Comparison of ENCODE assay signal across 1 cellular context in the genomic region with DNA sequence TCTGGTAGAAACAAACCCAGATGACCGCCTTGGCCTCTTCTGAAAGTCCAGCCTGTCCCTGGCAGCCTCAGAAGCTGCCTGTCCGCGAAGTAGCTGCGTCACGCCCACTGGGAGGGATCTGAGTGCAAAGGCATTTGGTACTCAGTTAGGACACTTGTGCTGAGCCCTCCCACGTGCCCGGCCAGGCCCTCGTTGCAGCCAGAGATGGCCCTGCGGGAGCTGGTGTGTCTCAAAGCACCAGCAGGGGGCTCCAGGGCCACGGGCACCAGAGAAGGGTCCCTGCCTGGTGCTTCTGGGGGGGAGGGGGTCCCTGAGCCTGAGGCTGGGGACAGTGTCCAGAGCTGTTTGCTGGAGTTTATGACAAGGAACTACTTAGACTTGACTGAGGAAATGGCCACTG.
A peak's percentile ranks its signal among the peaks of the same experiment; 100 is the strongest.
TF ChIP-seq lines count a peak whose summit lies in the region.

No MANE protein-coding gene starts in this region.

TF ChIP-seq in K562, 482 proteins besides CTCF, POLR2A, EP300 and RAD21 (continues in another document):
- TF ChIP-seq, protein P1, sequence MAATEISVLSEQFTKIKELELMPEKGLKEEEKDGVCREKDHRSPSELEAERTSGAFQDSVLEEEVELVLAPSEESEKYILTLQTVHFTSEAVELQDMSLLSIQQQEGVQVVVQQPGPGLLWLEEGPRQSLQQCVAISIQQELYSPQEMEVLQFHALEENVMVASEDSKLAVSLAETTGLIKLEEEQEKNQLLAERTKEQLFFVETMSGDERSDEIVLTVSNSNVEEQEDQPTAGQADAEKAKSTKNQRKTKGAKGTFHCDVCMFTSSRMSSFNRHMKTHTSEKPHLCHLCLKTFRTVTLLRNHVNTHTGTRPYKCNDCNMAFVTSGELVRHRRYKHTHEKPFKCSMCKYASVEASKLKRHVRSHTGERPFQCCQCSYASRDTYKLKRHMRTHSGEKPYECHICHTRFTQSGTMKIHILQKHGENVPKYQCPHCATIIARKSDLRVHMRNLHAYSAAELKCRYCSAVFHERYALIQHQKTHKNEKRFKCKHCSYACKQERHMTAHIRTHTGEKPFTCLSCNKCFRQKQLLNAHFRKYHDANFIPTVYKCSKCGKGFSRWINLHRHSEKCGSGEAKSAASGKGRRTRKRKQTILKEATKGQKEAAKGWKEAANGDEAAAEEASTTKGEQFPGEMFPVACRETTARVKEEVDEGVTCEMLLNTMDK (IDR thresholded peaks at IDR 0.05; ENCODE audit: borderline replicate concordance, insufficient read depth, low read depth, low read length, poor library complexity, severe bottlenecking), result peak; percentile 36
- TF ChIP-seq, protein P2, sequence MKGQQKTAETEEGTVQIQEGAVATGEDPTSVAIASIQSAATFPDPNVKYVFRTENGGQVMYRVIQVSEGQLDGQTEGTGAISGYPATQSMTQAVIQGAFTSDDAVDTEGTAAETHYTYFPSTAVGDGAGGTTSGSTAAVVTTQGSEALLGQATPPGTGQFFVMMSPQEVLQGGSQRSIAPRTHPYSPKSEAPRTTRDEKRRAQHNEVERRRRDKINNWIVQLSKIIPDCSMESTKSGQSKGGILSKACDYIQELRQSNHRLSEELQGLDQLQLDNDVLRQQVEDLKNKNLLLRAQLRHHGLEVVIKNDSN (CRISPR knock-in tag; IDR thresholded peaks at IDR 0.05), result peak; percentile 45; the same call in 1 of the 2 replicates
- TF ChIP-seq NCOA4 (IDR thresholded peaks at IDR 0.05; ENCODE audit: partially characterized antibody) (no peak), ZBTB7A (IDR thresholded peaks at IDR 0.05; ENCODE audit: borderline replicate concordance, control insufficient read depth, low read depth, low read length) (peak; percentile 47; the same call in 1 of the 2 replicates), TEAD4 (IDR thresholded peaks at IDR 0.05; ENCODE audit: low read length) (no peak), TEAD4 (CRISPR knock-in tag; IDR thresholded peaks at IDR 0.05; ENCODE audit: borderline replicate concordance) (no peak), CBX2 (IDR thresholded peaks at IDR 0.05; ENCODE audit: insufficient read depth, low read length, poor library complexity, severe bottlenecking) (no peak), STAG1 (CRISPR knock-in tag; IDR thresholded peaks at IDR 0.05; ENCODE audit: borderline replicate concordance) (no peak), NFATC3 (IDR thresholded peaks at IDR 0.05) (no peak), POLR2H (tag; IDR thresholded peaks at IDR 0.05; ENCODE audit: low read depth) (no peak), LEF1 (IDR thresholded peaks at IDR 0.05) (no peak), ZNF436 (CRISPR knock-in tag; IDR thresholded peaks at IDR 0.05) (no peak), MBD2 (IDR thresholded peaks at IDR 0.05; ENCODE audit: borderline replicate concordance, low read depth) (no peak), ZNF347 (CRISPR knock-in tag; IDR thresholded peaks at IDR 0.05; ENCODE audit: low read depth) (no peak), MCM7 (IDR thresholded peaks at IDR 0.05) (no peak), POLR2G (IDR thresholded peaks at IDR 0.05; ENCODE audit: low read depth, low read length) (0 out of 2 replicates have a peak, but pooled peaks have one; percentile 7), L3MBTL2 (IDR thresholded peaks at IDR 0.05) (peak; percentile 38; the same call in 1 of the 2 replicates), ZNF146 (CRISPR knock-in tag; IDR thresholded peaks at IDR 0.05; ENCODE audit: unreplicated experiment) (no peak), SAFB2 (IDR thresholded peaks at IDR 0.05; ENCODE audit: borderline replicate concordance, low read depth, low read length, severe bottlenecking) (no peak), IFI16 (CRISPR knock-in tag; IDR thresholded peaks at IDR 0.05) (no peak), NFIX (CRISPR knock-in tag; IDR thresholded peaks at IDR 0.05; ENCODE audit: low read depth) (no peak), TBP (optimal IDR thresholded peaks at IDR 0.05; ENCODE audit: low read depth, low read length) (no peak)
- TF ChIP-seq, protein P3, sequence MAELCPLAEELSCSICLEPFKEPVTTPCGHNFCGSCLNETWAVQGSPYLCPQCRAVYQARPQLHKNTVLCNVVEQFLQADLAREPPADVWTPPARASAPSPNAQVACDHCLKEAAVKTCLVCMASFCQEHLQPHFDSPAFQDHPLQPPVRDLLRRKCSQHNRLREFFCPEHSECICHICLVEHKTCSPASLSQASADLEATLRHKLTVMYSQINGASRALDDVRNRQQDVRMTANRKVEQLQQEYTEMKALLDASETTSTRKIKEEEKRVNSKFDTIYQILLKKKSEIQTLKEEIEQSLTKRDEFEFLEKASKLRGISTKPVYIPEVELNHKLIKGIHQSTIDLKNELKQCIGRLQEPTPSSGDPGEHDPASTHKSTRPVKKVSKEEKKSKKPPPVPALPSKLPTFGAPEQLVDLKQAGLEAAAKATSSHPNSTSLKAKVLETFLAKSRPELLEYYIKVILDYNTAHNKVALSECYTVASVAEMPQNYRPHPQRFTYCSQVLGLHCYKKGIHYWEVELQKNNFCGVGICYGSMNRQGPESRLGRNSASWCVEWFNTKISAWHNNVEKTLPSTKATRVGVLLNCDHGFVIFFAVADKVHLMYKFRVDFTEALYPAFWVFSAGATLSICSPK (IDR thresholded peaks at IDR 0.05; ENCODE audit: borderline replicate concordance), result no peak
- TF ChIP-seq, protein P4, sequence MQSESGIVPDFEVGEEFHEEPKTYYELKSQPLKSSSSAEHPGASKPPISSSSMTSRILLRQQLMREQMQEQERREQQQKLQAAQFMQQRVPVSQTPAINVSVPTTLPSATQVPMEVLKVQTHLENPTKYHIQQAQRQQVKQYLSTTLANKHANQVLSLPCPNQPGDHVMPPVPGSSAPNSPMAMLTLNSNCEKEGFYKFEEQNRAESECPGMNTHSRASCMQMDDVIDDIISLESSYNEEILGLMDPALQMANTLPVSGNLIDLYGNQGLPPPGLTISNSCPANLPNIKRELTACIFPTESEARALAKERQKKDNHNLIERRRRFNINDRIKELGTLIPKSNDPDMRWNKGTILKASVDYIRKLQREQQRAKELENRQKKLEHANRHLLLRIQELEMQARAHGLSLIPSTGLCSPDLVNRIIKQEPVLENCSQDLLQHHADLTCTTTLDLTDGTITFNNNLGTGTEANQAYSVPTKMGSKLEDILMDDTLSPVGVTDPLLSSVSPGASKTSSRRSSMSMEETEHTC (IDR thresholded peaks at IDR 0.05), result no peak
- TF ChIP-seq, protein P5, sequence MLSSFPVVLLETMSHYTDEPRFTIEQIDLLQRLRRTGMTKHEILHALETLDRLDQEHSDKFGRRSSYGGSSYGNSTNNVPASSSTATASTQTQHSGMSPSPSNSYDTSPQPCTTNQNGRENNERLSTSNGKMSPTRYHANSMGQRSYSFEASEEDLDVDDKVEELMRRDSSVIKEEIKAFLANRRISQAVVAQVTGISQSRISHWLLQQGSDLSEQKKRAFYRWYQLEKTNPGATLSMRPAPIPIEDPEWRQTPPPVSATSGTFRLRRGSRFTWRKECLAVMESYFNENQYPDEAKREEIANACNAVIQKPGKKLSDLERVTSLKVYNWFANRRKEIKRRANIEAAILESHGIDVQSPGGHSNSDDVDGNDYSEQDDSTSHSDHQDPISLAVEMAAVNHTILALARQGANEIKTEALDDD (IDR thresholded peaks at IDR 0.05), result no peak
- TF ChIP-seq, protein P6, sequence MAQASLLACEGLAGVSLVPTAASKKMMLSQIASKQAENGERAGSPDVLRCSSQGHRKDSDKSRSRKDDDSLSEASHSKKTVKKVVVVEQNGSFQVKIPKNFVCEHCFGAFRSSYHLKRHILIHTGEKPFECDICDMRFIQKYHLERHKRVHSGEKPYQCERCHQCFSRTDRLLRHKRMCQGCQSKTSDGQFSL (CRISPR knock-in tag; IDR thresholded peaks at IDR 0.05), result no peak
- TF ChIP-seq, protein P6 (tag; IDR thresholded peaks at IDR 0.05), result no peak
- TF ChIP-seq, protein P7, sequence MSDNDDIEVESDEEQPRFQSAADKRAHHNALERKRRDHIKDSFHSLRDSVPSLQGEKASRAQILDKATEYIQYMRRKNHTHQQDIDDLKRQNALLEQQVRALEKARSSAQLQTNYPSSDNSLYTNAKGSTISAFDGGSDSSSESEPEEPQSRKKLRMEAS (CRISPR knock-in tag; IDR thresholded peaks at IDR 0.05), result peak; percentile 35
- TF ChIP-seq, protein P8, sequence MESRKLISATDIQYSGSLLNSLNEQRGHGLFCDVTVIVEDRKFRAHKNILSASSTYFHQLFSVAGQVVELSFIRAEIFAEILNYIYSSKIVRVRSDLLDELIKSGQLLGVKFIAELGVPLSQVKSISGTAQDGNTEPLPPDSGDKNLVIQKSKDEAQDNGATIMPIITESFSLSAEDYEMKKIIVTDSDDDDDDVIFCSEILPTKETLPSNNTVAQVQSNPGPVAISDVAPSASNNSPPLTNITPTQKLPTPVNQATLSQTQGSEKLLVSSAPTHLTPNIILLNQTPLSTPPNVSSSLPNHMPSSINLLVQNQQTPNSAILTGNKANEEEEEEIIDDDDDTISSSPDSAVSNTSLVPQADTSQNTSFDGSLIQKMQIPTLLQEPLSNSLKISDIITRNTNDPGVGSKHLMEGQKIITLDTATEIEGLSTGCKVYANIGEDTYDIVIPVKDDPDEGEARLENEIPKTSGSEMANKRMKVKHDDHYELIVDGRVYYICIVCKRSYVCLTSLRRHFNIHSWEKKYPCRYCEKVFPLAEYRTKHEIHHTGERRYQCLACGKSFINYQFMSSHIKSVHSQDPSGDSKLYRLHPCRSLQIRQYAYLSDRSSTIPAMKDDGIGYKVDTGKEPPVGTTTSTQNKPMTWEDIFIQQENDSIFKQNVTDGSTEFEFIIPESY (CRISPR knock-in tag; IDR thresholded peaks at IDR 0.05), result peak; percentile 54; the same call in 1 of the 2 replicates
- TF ChIP-seq, protein P9, sequence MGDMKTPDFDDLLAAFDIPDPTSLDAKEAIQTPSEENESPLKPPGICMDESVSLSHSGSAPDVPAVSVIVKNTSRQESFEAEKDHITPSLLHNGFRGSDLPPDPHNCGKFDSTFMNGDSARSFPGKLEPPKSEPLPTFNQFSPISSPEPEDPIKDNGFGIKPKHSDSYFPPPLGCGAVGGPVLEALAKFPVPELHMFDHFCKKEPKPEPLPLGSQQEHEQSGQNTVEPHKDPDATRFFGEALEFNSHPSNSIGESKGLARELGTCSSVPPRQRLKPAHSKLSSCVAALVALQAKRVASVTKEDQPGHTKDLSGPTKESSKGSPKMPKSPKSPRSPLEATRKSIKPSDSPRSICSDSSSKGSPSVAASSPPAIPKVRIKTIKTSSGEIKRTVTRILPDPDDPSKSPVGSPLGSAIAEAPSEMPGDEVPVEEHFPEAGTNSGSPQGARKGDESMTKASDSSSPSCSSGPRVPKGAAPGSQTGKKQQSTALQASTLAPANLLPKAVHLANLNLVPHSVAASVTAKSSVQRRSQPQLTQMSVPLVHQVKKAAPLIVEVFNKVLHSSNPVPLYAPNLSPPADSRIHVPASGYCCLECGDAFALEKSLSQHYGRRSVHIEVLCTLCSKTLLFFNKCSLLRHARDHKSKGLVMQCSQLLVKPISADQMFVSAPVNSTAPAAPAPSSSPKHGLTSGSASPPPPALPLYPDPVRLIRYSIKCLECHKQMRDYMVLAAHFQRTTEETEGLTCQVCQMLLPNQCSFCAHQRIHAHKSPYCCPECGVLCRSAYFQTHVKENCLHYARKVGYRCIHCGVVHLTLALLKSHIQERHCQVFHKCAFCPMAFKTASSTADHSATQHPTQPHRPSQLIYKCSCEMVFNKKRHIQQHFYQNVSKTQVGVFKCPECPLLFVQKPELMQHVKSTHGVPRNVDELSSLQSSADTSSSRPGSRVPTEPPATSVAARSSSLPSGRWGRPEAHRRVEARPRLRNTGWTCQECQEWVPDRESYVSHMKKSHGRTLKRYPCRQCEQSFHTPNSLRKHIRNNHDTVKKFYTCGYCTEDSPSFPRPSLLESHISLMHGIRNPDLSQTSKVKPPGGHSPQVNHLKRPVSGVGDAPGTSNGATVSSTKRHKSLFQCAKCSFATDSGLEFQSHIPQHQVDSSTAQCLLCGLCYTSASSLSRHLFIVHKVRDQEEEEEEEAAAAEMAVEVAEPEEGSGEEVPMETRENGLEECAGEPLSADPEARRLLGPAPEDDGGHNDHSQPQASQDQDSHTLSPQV (IDR thresholded peaks at IDR 0.05), result no peak
- TF ChIP-seq, protein P10, sequence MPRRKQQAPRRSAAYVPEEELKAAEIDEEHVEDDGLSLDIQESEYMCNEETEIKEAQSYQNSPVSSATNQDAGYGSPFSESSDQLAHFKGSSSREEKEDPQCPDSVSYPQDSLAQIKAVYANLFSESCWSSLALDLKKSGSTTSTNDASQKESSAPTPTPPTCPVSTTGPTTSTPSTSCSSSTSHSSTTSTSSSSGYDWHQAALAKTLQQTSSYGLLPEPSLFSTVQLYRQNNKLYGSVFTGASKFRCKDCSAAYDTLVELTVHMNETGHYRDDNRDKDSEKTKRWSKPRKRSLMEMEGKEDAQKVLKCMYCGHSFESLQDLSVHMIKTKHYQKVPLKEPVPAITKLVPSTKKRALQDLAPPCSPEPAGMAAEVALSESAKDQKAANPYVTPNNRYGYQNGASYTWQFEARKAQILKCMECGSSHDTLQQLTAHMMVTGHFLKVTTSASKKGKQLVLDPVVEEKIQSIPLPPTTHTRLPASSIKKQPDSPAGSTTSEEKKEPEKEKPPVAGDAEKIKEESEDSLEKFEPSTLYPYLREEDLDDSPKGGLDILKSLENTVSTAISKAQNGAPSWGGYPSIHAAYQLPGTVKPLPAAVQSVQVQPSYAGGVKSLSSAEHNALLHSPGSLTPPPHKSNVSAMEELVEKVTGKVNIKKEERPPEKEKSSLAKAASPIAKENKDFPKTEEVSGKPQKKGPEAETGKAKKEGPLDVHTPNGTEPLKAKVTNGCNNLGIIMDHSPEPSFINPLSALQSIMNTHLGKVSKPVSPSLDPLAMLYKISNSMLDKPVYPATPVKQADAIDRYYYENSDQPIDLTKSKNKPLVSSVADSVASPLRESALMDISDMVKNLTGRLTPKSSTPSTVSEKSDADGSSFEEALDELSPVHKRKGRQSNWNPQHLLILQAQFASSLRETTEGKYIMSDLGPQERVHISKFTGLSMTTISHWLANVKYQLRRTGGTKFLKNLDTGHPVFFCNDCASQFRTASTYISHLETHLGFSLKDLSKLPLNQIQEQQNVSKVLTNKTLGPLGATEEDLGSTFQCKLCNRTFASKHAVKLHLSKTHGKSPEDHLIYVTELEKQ (CRISPR knock-in tag; IDR thresholded peaks at IDR 0.05), result no peak
- TF ChIP-seq, protein P11, sequence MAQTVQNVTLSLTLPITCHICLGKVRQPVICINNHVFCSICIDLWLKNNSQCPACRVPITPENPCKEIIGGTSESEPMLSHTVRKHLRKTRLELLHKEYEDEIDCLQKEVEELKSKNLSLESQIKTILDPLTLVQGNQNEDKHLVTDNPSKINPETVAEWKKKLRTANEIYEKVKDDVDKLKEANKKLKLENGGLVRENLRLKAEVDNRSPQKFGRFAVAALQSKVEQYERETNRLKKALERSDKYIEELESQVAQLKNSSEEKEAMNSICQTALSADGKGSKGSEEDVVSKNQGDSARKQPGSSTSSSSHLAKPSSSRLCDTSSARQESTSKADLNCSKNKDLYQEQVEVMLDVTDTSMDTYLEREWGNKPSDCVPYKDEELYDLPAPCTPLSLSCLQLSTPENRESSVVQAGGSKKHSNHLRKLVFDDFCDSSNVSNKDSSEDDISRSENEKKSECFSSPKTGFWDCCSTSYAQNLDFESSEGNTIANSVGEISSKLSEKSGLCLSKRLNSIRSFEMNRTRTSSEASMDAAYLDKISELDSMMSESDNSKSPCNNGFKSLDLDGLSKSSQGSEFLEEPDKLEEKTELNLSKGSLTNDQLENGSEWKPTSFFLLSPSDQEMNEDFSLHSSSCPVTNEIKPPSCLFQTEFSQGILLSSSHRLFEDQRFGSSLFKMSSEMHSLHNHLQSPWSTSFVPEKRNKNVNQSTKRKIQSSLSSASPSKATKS (CRISPR knock-in tag; IDR thresholded peaks at IDR 0.05), result no peak
- TF ChIP-seq, protein P12, sequence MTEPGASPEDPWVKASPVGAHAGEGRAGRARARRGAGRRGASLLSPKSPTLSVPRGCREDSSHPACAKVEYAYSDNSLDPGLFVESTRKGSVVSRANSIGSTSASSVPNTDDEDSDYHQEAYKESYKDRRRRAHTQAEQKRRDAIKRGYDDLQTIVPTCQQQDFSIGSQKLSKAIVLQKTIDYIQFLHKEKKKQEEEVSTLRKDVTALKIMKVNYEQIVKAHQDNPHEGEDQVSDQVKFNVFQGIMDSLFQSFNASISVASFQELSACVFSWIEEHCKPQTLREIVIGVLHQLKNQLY (CRISPR knock-in tag; conservative IDR thresholded peaks at IDR 0.05), result no peak
